ENCODE assay signal across 9 cellular contexts in genomic region chr16:66274335-66275110, GRCh38.
A peak's percentile ranks its signal among the peaks of the same experiment; 100 is the strongest.
DNase-seq lines count a peak whose midpoint lies in the region; ATAC-seq, FAIRE-seq and TF ChIP-seq lines count a peak whose summit lies in the region.
"Had no signal": no experiment of that assay in that cellular context is flagged by ENCODE, and none has a peak within 500 bp of the region (broad histone marks: within the 10 kb centered on the region; RNA-seq: fewer than 3 reads in every experiment).

No MANE protein-coding gene starts in this region.

- no peaks in the 10 kb centered on the region for H3K27me3 ChIP-seq in KMS-11 (ENCODE audit: insufficient read depth, low read depth)
- peaks cover 3 to 27% of the 10 kb centered on the region in 2 experiments; a peak in 4 of 5 replicates for H3K27me3 ChIP-seq in HepG2 (ENCODE audit: control insufficient read depth in 1 of 2, insufficient read depth in 2 of 2, low read length in 2 of 2)

- peaks cover 10% of the 10 kb centered on the region for H3K9me3 Mint-ChIP-seq in activated CD4-positive, alpha-beta memory T cell treated with anti-CD3 and anti-CD28 coated beads for 36 hours
- H3K9me3 Mint-ChIP-seq: natural killer cell treated with Interleukin-12 subunit alpha and Interleukin-12 subunit beta and Interleukin-15 and Interleukin-18, amount 100 ng/mL, for 72 hours had no signal

- H3K4me3 Mint-ChIP-seq in activated CD4-positive, alpha-beta memory T cell treated with anti-CD3 and anti-CD28 coated beads for 36 hours = no peak overlapping the region
- H3K4me3 Mint-ChIP-seq: natural killer cell treated with Interleukin-12 subunit alpha and Interleukin-12 subunit beta and Interleukin-15 and Interleukin-18, amount 100 ng/mL, for 72 hours had no signal

- CTCF ChIA-PET in activated CD4-positive, alpha-beta memory T cell treated with anti-CD3 and anti-CD28 coated beads for 36 hours (lab: Charles Lee) = interaction anchor here (1.2 to 1.8 kb wide), 4 partner anchors 24 to 43 kb away, joined by 3 to 12 read pairs (median 6); no protein-coding TSS in a partner anchor
- CTCF ChIA-PET in HepG2 (lab: Yijun Ruan, JAX; ENCODE audit: low intra/inter-chr PET ratio, low total read pairs) = interaction anchor here (1.4 kb wide), 1 partner anchor 44 kb away, joined by 3 read pairs; no protein-coding TSS in a partner anchor

- no peak overlapping the region for H3K27ac Mint-ChIP-seq in activated CD4-positive, alpha-beta memory T cell treated with anti-CD3 and anti-CD28 coated beads for 36 hours
- H3K27ac Mint-ChIP-seq: natural killer cell treated with Interleukin-12 subunit alpha and Interleukin-12 subunit beta and Interleukin-15 and Interleukin-18, amount 100 ng/mL, for 72 hours had no signal

- no peaks in the 10 kb centered on the region for H4K20me1 ChIP-seq in KMS-11 (ENCODE audit: insufficient read depth)
- no peaks in the 10 kb centered on the region for H4K20me1 ChIP-seq in HepG2 (ENCODE audit: insufficient read depth, low read length)

- H3K79me2 ChIP-seq in KMS-11 (ENCODE audit: insufficient read depth, low read depth) (no peaks in the 10 kb centered on the region), HepG2 (ENCODE audit: insufficient read depth, low read length) (no peaks in the 10 kb centered on the region)

- TF ChIP-seq CTCF in KMS-11 (conservative IDR thresholded peaks at IDR 0.05; ENCODE audit: low read depth, low read length) (peak; percentile 60), HepG2 (CRISPR knock-in tag; IDR thresholded peaks at IDR 0.05) (no peak)

- H3K4me3 ChIP-seq in KMS-11 (IDR thresholded peaks at IDR 0.05; ENCODE audit: insufficient read depth, low read depth, low read length) (no peak overlapping the region), HepG2 (replicated peaks in 1 of 3; ENCODE audit: insufficient read depth in 1 of 3, low read depth in 2 of 3, low read length in 3 of 3) (no peak overlapping the region)

- H3K4me2 ChIP-seq in KMS-11 = no peak overlapping the region
- H3K4me2 ChIP-seq in HepG2 (ENCODE audit: low read depth, low read length) = no peak overlapping the region

- H3K4me1 ChIP-seq in KMS-11 (ENCODE audit: low read depth, poor library complexity, severe bottlenecking) (no peaks in the 10 kb centered on the region), HepG2 (ENCODE audit: insufficient read depth, low read length) (0 out of 2 replicates have a peak, but pooled peaks cover 4% of the 10 kb centered on the region)

- DNase-seq in NOMO-1 (lab: John Stamatoyannopoulos, UW; ENCODE audit: unreplicated experiment in 2 of 2) (peak; percentile 6 to 58), NOMO-1 treated with dmso at 0.1 percent for 144 hours (lab: John Stamatoyannopoulos, UW; ENCODE audit: unreplicated experiment) (no peak), HepG2 (ENCODE audit: low spot score) (peak; percentile 20), substantia nigra (lab: John Stamatoyannopoulos, UW) (no peak)
- peak; percentile 26 for DNase-seq in activated CD4-positive, alpha-beta memory T cell treated with anti-CD3 and anti-CD28 coated beads for 36 hours
- no peak for DNase-seq in effector CD4-positive, alpha-beta T cell

- FAIRE-seq in HepG2 (lab: Jason Lieb, UNC) = no peak

- intact Hi-C loops in activated CD4-positive, alpha-beta memory T cell treated with anti-CD3 and anti-CD28 coated beads for 36 hours (cut with micrococcal nuclease) = loop anchor here (1.0 to 10.0 kb wide), 2 partner anchors 41 to 1150 kb away; partner anchors contain the start of gene CDH11
- intact Hi-C loops in HepG2 (cut with micrococcal nuclease; ENCODE audit: unreplicated experiment) = no loop called here

- H3K27ac ChIP-seq in KMS-11 (no peak overlapping the region), HepG2 (ENCODE audit: extremely low read length, insufficient read depth, low read length) (no peak overlapping the region), substantia nigra (ENCODE audit: low read depth, low read length, poor library complexity, severe bottlenecking) (no peak overlapping the region)

- H3K36me3 ChIP-seq in KMS-11 (ENCODE audit: insufficient read depth) (no peaks in the 10 kb centered on the region), HepG2 (replicated peaks in 1 of 2; ENCODE audit: control insufficient read depth in 1 of 2, insufficient read depth in 2 of 2, low read length in 2 of 2) (no peaks in the 10 kb centered on the region)

- no TSS peak for BruUV-seq in HepG2 (replicated peaks; lab: Mats Ljungman, UMichigan)

- WGBS in HepG2 (ENCODE audit: low lambda C conversion rate) = 41% methylated on average over 9 of the region's 9 CpGs

- H3K9me3 ChIP-seq in HepG2 (ENCODE audit: low read length) = no peaks in the 10 kb centered on the region

- no peak overlapping the region for H3K9ac ChIP-seq in KMS-11
- no peak overlapping the region for H3K9ac ChIP-seq in HepG2 (ENCODE audit: insufficient read depth, low read depth, low read length)

- no peak for TF ChIP-seq RAD21 in HepG2 (CRISPR knock-in tag; IDR thresholded peaks at IDR 0.05)

- H3K4me1 Mint-ChIP-seq in activated CD4-positive, alpha-beta memory T cell treated with anti-CD3 and anti-CD28 coated beads for 36 hours (ENCODE audit: low read depth) = peaks cover 8% of the 10 kb centered on the region

- H2AFZ ChIP-seq in KMS-11 (ENCODE audit: low read depth) = no peak overlapping the region
- H2AFZ ChIP-seq in HepG2 (ENCODE audit: low read length) = no peak overlapping the region

- in situ Hi-C loops in HepG2 (cut with HindIII; ENCODE audit: extremely low pct_ligation_motif_present, low pct_unique_long_range_greater_than_20kb) = no loop called here

- peaks cover 12% of the 10 kb centered on the region for H3K27me3 Mint-ChIP-seq in activated CD4-positive, alpha-beta memory T cell treated with anti-CD3 and anti-CD28 coated beads for 36 hours

- no peaks in the 10 kb centered on the region for H3K36me3 Mint-ChIP-seq in activated CD4-positive, alpha-beta memory T cell treated with anti-CD3 and anti-CD28 coated beads for 36 hours

- TF ChIP-seq EP300 in HepG2 (IDR thresholded peaks at IDR 0.05; ENCODE audit: low read depth in 2 of 2, low read length in 2 of 2) (no peak), HepG2 (CRISPR knock-in tag; IDR thresholded peaks at IDR 0.05; ENCODE audit: borderline replicate concordance) (no peak)

- ATAC-seq in HepG2 = 0 out of 3 replicates have a peak, but pooled peaks have one; percentile 5
- ATAC-seq in HG03520 (IDR thresholded peaks at IDR 0.05; ENCODE audit: unreplicated experiment) = no peak

- POLR2A ChIA-PET in activated CD4-positive, alpha-beta memory T cell treated with anti-CD3 and anti-CD28 coated beads for 36 hours (lab: Charles Lee) = no interaction called here
- POLR2A ChIA-PET in HepG2 (lab: Yijun Ruan, JAX) = no interaction called here

- TF ChIP-seq POLR2A in HepG2 (IDR thresholded peaks at IDR 0.05; ENCODE audit: insufficient read depth in 1 of 2, low read depth in 2 of 2, low read length in 2 of 2) = no peak

TF ChIP-seq in HepG2, 621 proteins besides CTCF, POLR2A, EP300 and RAD21:
- TF ChIP-seq SRF (IDR thresholded peaks at IDR 0.05; ENCODE audit: low read depth, low read length) = peak; percentile 54; the same call in 1 of the 2 replicates
- no peak for TF ChIP-seq MLXIP (CRISPR knock-in tag; IDR thresholded peaks at IDR 0.05; ENCODE audit: borderline replicate concordance)
- no peak for TF ChIP-seq JUN (CRISPR knock-in tag; IDR thresholded peaks at IDR 0.05)

Comparison
In these comparisons a context has a peak if more than half of its experiments do, and no peak if none do; other contexts are left out.
1. DNase-seq: peak in NOMO-1 (2 of 2), activated CD4-positive, alpha-beta memory T cell treated with anti-CD3 and anti-CD28 coated beads for 36 hours (single experiment) and HepG2 (single experiment); none in NOMO-1 treated with dmso at 0.1 percent for 144 hours (single experiment), substantia nigra (0 of 49) and effector CD4-positive, alpha-beta T cell (single experiment).